18 cellular contexts compared by ENCODE assay signal in genomic region chr6:44664716-44665115, GRCh38.
DNase-seq lines count a peak whose midpoint lies in the region; ATAC-seq lines count a peak whose summit lies in the region.
"Had no signal": no experiment of that assay in that cellular context is flagged by ENCODE, and none has a peak within 500 bp of the region (broad histone marks: within the 10 kb centered on the region; RNA-seq: fewer than 3 reads in every experiment).

No MANE protein-coding gene starts in this region.

- H3K27me3 Mint-ChIP-seq in activated naive CD8-positive, alpha-beta T cell treated with anti-CD3 and anti-CD28 coated beads for 36 hours = no peaks in the 10 kb centered on the region

- H3K14ac ChIP-seq in trophoblast cell (ENCODE audit: low read length) = no peak overlapping the region

- no peaks in the 10 kb centered on the region for H3K9me3 ChIP-seq in GM23248 (ENCODE audit: low read depth)
- H3K9me3 ChIP-seq in trophoblast cell (ENCODE audit: insufficient read depth, low read depth, low read length) = no peaks in the 10 kb centered on the region
- H3K9me3 ChIP-seq: BLaER1, psoas muscle, testis had no signal

- H3K4me1 ChIP-seq in GM23248 (ENCODE audit: insufficient read depth) (peaks cover 75% of the 10 kb centered on the region), trophoblast cell (ENCODE audit: control insufficient read depth in 1 of 2, insufficient read depth in 2 of 2, low read length in 2 of 2) (peaks cover 65 to 66% of the 10 kb centered on the region in 2 experiments)
- H3K4me1 ChIP-seq: BLaER1, psoas muscle, testis had no signal

- 51 to 63% methylated on average over 4 of the region's 4 CpGs for WGBS in GM23248 (ENCODE audit: low coverage in 1 of 2, low lambda C conversion rate in 2 of 2, missing lambda C conversion rate in 2 of 2), 2 experiments
- no CpG with 5 or more reads among the region's 4 CpGs for WGBS in trophoblast cell (ENCODE audit: extremely low coverage, insufficient coverage, insufficient read length)

- no peak overlapping the region for H4K8ac ChIP-seq in trophoblast cell (ENCODE audit: low read depth, low read length)

- no peak overlapping the region for H3K4me2 ChIP-seq in GM23248 (ENCODE audit: unreplicated experiment)
- no peak overlapping the region for H3K4me2 ChIP-seq in trophoblast cell (ENCODE audit: low read length)
- H3K4me2 ChIP-seq: BLaER1 had no signal

- no peak overlapping the region for H2AK5ac ChIP-seq in trophoblast cell (ENCODE audit: low read length)

- H3K4me3 ChIP-seq in GM23248 (no peak overlapping the region), trophoblast cell (ENCODE audit: low read depth, low read length) (no peak overlapping the region)
- H3K4me3 ChIP-seq: BLaER1, psoas muscle, testis had no signal

- peaks cover 32% of the 10 kb centered on the region for H3F3A ChIP-seq in GM23248 (ENCODE audit: insufficient read depth)

- no peak overlapping the region for H3K27ac ChIP-seq in GM23248
- peak overlapping the region; percentile 96 for H3K27ac ChIP-seq in trophoblast cell (ENCODE audit: low read depth, low read length)
- H3K27ac ChIP-seq: BLaER1, psoas muscle, testis had no signal

- H3K27ac Mint-ChIP-seq in activated naive CD8-positive, alpha-beta T cell treated with anti-CD3 and anti-CD28 coated beads for 36 hours = no peak overlapping the region
- H3K27ac Mint-ChIP-seq: memory B cell had no signal

- in situ Hi-C loops in GM23248 (cut with MboI) = no loop called here

- intact Hi-C loops in Right ventricle myocardium superior (cut with DNase I) = no loop called here

- peak overlapping the region; percentile 96 for H4K91ac ChIP-seq in trophoblast cell (ENCODE audit: low read depth, low read length)

- peak overlapping the region; percentile 90 for H2BK5ac ChIP-seq in trophoblast cell (ENCODE audit: low read depth, low read length, poor library complexity)

- no peak overlapping the region for H2AFZ ChIP-seq in GM23248
- H2AFZ ChIP-seq in trophoblast cell (ENCODE audit: insufficient read depth, low read length, poor library complexity) = no peak overlapping the region

- H3K4ac ChIP-seq in trophoblast cell (ENCODE audit: low read depth, low read length) = no peak overlapping the region

- H3K9ac ChIP-seq in GM23248 (no peak overlapping the region), trophoblast cell (ENCODE audit: low read length) (no peak overlapping the region)
- H3K9ac ChIP-seq: BLaER1 had no signal

- no peak for ATAC-seq in Right ventricle myocardium superior (ENCODE audit: poor library complexity)
- ATAC-seq: psoas muscle had no signal

- no peak overlapping the region for H4K12ac ChIP-seq in trophoblast cell (ENCODE audit: low read depth, low read length)

- H3K36me3 Mint-ChIP-seq in activated naive CD8-positive, alpha-beta T cell treated with anti-CD3 and anti-CD28 coated beads for 36 hours = no peaks in the 10 kb centered on the region
- H3K36me3 Mint-ChIP-seq: memory B cell had no signal

- H3K36me3 ChIP-seq in GM23248 (ENCODE audit: low read depth) (no peaks in the 10 kb centered on the region), trophoblast cell (ENCODE audit: control insufficient read depth in 1 of 2, insufficient read depth in 2 of 2, low read length in 2 of 2) (no peaks in the 10 kb centered on the region)
- H3K36me3 ChIP-seq: BLaER1 had no signal

- H2BK12ac ChIP-seq in trophoblast cell (ENCODE audit: low read length) = no peak overlapping the region

- H3K9me2 ChIP-seq in GM23248 (ENCODE audit: insufficient read depth) = no peaks in the 10 kb centered on the region

- peak; percentile 49 for DNase-seq in GM23248
- peak; percentile 47 for DNase-seq in NCI-H69 (lab: John Stamatoyannopoulos, UW)
- DNase-seq in astrocyte of the hippocampus (ENCODE audit: low read depth, low spot score) = peak; percentile 59
- DNase-seq in trophoblast cell = peak; percentile 67 to 83
- no peak for DNase-seq in activated naive CD8-positive, alpha-beta T cell treated with anti-CD3 and anti-CD28 coated beads for 36 hours
- DNase-seq in activated T-cell treated with anti-CD3 and anti-CD28 coated beads for 4 hours = no peak
- no peak for DNase-seq in stimulated activated CD4-positive, alpha-beta T cell treated with anti-CD3 and anti-CD28 coated beads, Interleukin-2, amount 100 ng/mL, for 48 hours
- DNase-seq in Right ventricle myocardium superior = no peak
- DNase-seq: activated CD4-positive, alpha-beta T cell treated with anti-CD3 and anti-CD28 coated beads for 4 hours; anterior cingulate cortex; Calu3; GF-D8; NCI-H146; NCI-H446; psoas muscle; testis had no signal

- no peaks in the 10 kb centered on the region for H4K20me1 ChIP-seq in GM23248 (ENCODE audit: insufficient read depth)
- H4K20me1 ChIP-seq: BLaER1 had no signal

- peaks cover 7% of the 10 kb centered on the region for H3K4me1 Mint-ChIP-seq in activated naive CD8-positive, alpha-beta T cell treated with anti-CD3 and anti-CD28 coated beads for 36 hours
- H3K4me1 Mint-ChIP-seq: memory B cell had no signal

- H3K27me3 ChIP-seq in GM23248 (replicated peaks; ENCODE audit: insufficient read depth) (no peaks in the 10 kb centered on the region), trophoblast cell (ENCODE audit: insufficient read depth, low read length) (no peaks in the 10 kb centered on the region)
- H3K27me3 ChIP-seq: BLaER1, testis had no signal

- H3K9me3 Mint-ChIP-seq in activated naive CD8-positive, alpha-beta T cell treated with anti-CD3 and anti-CD28 coated beads for 36 hours = no peaks in the 10 kb centered on the region
- H3K9me3 Mint-ChIP-seq: memory B cell had no signal

- H3K79me2 ChIP-seq in GM23248 (ENCODE audit: insufficient read depth) = no peaks in the 10 kb centered on the region
- H3K79me2 ChIP-seq in trophoblast cell (ENCODE audit: control insufficient read depth, insufficient read depth, low read length, poor library complexity) = peaks cover 11% of the 10 kb centered on the region

- H3K4me3 Mint-ChIP-seq in activated naive CD8-positive, alpha-beta T cell treated with anti-CD3 and anti-CD28 coated beads for 36 hours = no peak overlapping the region
- H3K4me3 Mint-ChIP-seq: memory B cell had no signal

- H3K18ac ChIP-seq in trophoblast cell (ENCODE audit: low read length) = no peak overlapping the region

- H2BK120ac ChIP-seq in trophoblast cell (ENCODE audit: insufficient read depth, low read length, poor library complexity) = peak overlapping the region; percentile 95

- peaks cover 64% of the 10 kb centered on the region for H3K79me1 ChIP-seq in trophoblast cell (ENCODE audit: low read length)

- H3K23ac ChIP-seq in trophoblast cell (ENCODE audit: low read length) = no peak overlapping the region

Comparison
In these comparisons a context has a peak if more than half of its experiments do, and no peak if none do; other contexts are left out.
1. DNase-seq: peak in GM23248 (single experiment), NCI-H69 (single experiment), astrocyte of the hippocampus (single experiment) and trophoblast cell (2 of 2); none in activated naive CD8-positive, alpha-beta T cell treated with anti-CD3 and anti-CD28 coated beads for 36 hours (single experiment), activated T-cell treated with anti-CD3 and anti-CD28 coated beads for 4 hours (single experiment), stimulated activated CD4-positive, alpha-beta T cell treated with anti-CD3 and anti-CD28 coated beads, Interleukin-2, amount 100 ng/mL, for 48 hours (0 of 2) and Right ventricle myocardium superior (single experiment).